Comparison of ENCODE assay signal across 19 cellular contexts in the genomic region with DNA sequence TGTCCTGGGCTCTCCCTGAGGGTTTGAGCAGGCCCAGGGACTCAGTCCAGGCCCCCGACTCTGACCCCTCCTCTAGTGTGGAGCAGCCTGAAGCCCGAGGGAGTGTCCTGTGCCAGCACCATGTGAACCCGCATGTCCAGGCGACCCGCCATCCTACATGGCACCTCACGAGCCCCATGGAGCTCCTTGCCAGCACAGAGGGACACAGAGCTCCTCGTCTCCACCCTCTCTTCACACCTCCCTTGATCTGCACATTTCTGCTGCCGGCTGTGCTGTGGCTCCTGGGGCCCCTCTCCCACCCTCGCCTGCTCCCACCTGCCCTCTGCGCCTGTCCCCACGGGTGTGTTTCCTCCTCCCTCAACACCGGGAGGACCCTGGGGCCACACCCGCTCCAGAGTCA.
A peak's percentile ranks its signal among the peaks of the same experiment; 100 is the strongest.
DNase-seq lines count a peak whose midpoint lies in the region; ATAC-seq and TF ChIP-seq lines count a peak whose summit lies in the region.
"Had no signal": no experiment of that assay in that cellular context is flagged by ENCODE, and none has a peak within 500 bp of the region (broad histone marks: within the 10 kb centered on the region; RNA-seq: fewer than 3 reads in every experiment).

No MANE protein-coding gene starts in this region.

- H3K4me1 ChIP-seq in endodermal cell (ENCODE audit: control insufficient read depth, insufficient read depth, low read length): no peaks in the 10 kb centered on the region
- H3K4me1 ChIP-seq in upper lobe of right lung: no peaks in the 10 kb centered on the region
- no peaks in the 10 kb centered on the region for H3K4me1 ChIP-seq in spleen

- WGBS in endodermal cell (ENCODE audit: insufficient coverage in 1 of 2, insufficient read length in 1 of 2), 2 experiments: 91 to 93% methylated on average over 6 to 13 of the region's 13 CpGs
- 76 to 80% (median 79%) methylated on average over 13 of the region's 13 CpGs for WGBS in spleen, 5 donors

- H3K36me3 ChIP-seq in endodermal cell (ENCODE audit: control insufficient read depth, insufficient read depth, low read length): no peaks in the 10 kb centered on the region
- H3K36me3 ChIP-seq in upper lobe of right lung: no peaks in the 10 kb centered on the region
- H3K36me3 ChIP-seq in spleen: no peaks in the 10 kb centered on the region

- no peak for DNase-seq in stimulated activated naive CD8-positive, alpha-beta T cell treated with anti-CD3 and anti-CD28 coated beads, Interleukin-15, amount 100 ng/mL, for 72 hours
- DNase-seq in stimulated activated naive CD8-positive, alpha-beta T cell treated with anti-CD3 and anti-CD28 coated beads, Interleukin-15, Interleukin-2, amounts not matched to agents 100 U/mL and 50 U/mL, for 24 hours: no peak
- DNase-seq in endodermal cell: peak; percentile 36
- DNase-seq in upper lobe of right lung: no peak
- DNase-seq in spleen: no peak
- DNase-seq: 8988T; C1 segment of cervical spinal cord; CD4-positive, CD25-positive, alpha-beta regulatory T cell; CD8-positive, alpha-beta memory T cell; COR-L47; DMS 273 treated with DMSO at 0.1 percent for 48 hours; DMS53; DND-41; EL; GM23248; HCEC 1CT had no signal

- peak; percentile 10 for ATAC-seq in stimulated activated naive CD8-positive, alpha-beta T cell treated with anti-CD3 and anti-CD28 coated beads, Interleukin-15, amount 100 ng/mL, for 72 hours
- ATAC-seq in stimulated activated naive CD8-positive, alpha-beta T cell treated with anti-CD3 and anti-CD28 coated beads, Interleukin-15, Interleukin-2, amounts not matched to agents 100 U/mL and 50 U/mL, for 24 hours: no peak
- ATAC-seq in upper lobe of right lung (peak; percentile 17), GM19324 (IDR thresholded peaks at IDR 0.05; ENCODE audit: low FRiP score, unreplicated experiment) (no peak), GM18511 (IDR thresholded peaks at IDR 0.05; ENCODE audit: unreplicated experiment) (no peak)
- ATAC-seq: GM12878 had no signal

- peaks cover 12% of the 10 kb centered on the region for H3K4me1 Mint-ChIP-seq in stimulated activated naive CD8-positive, alpha-beta T cell treated with anti-CD3 and anti-CD28 coated beads, Interleukin-15, amount 100 ng/mL, for 72 hours
- peaks cover 4% of the 10 kb centered on the region for H3K4me1 Mint-ChIP-seq in endodermal cell
- H3K4me1 Mint-ChIP-seq: CD4-positive, CD25-positive, alpha-beta regulatory T cell had no signal

- H3K4me3 Mint-ChIP-seq in stimulated activated naive CD8-positive, alpha-beta T cell treated with anti-CD3 and anti-CD28 coated beads, Interleukin-15, amount 100 ng/mL, for 72 hours: no peak overlapping the region
- no peak overlapping the region for H3K4me3 Mint-ChIP-seq in endodermal cell
- H3K4me3 Mint-ChIP-seq: CD4-positive, CD25-positive, alpha-beta regulatory T cell; CD8-positive, alpha-beta memory T cell had no signal

- no peaks in the 10 kb centered on the region for H3K36me3 Mint-ChIP-seq in endodermal cell (ENCODE audit: low read depth)
- H3K36me3 Mint-ChIP-seq: CD4-positive, CD25-positive, alpha-beta regulatory T cell; CD8-positive, alpha-beta memory T cell had no signal

- TF ChIP-seq CTCF in endodermal cell (conservative IDR thresholded peaks at IDR 0.05) (no peak), upper lobe of right lung (IDR thresholded peaks at IDR 0.05) (no peak), spleen (IDR thresholded peaks at IDR 0.05 in 8 of 11, conservative IDR thresholded peaks at IDR 0.05 in 3 of 11) (no peak)

- no peak overlapping the region for H3K27ac Mint-ChIP-seq in stimulated activated naive CD8-positive, alpha-beta T cell treated with anti-CD3 and anti-CD28 coated beads, Interleukin-15, amount 100 ng/mL, for 72 hours
- H3K27ac Mint-ChIP-seq in endodermal cell: no peak overlapping the region

- no peak for TF ChIP-seq POLR2A in spleen (IDR thresholded peaks at IDR 0.05)

- peaks cover 20% of the 10 kb centered on the region for H3K27me3 Mint-ChIP-seq in stimulated activated naive CD8-positive, alpha-beta T cell treated with anti-CD3 and anti-CD28 coated beads, Interleukin-15, amount 100 ng/mL, for 72 hours
- no peaks in the 10 kb centered on the region for H3K27me3 Mint-ChIP-seq in endodermal cell (ENCODE audit: insufficient read depth)
- H3K27me3 Mint-ChIP-seq: CD4-positive, CD25-positive, alpha-beta regulatory T cell had no signal

- H3K9ac ChIP-seq in endodermal cell (ENCODE audit: extremely low read depth, low read length, poor library complexity, severe bottlenecking): no peak overlapping the region
- H3K9ac ChIP-seq: GM23248 had no signal

- H3K4me3 ChIP-seq in endodermal cell (ENCODE audit: low read length): no peak overlapping the region
- H3K4me3 ChIP-seq in upper lobe of right lung: no peak overlapping the region
- H3K4me3 ChIP-seq in spleen: no peak overlapping the region
- H3K4me3 ChIP-seq: GM12878, GM23248 had no signal

- H3K9me3 ChIP-seq in endodermal cell (ENCODE audit: control insufficient read depth, low read length) (no peaks in the 10 kb centered on the region), upper lobe of right lung (no peaks in the 10 kb centered on the region), spleen (no peaks in the 10 kb centered on the region)

- H3K27ac ChIP-seq in endodermal cell (ENCODE audit: low read depth, low read length) (no peak overlapping the region), upper lobe of right lung (no peak overlapping the region), spleen (no peak overlapping the region)
- H3K27ac ChIP-seq: GM23248 had no signal

- intact Hi-C loops in upper lobe of right lung (cut with DNase I) (no loop called here), spleen (cut with DNase I; ENCODE audit: low total_unique reads) (no loop called here)

- H3K9me3 Mint-ChIP-seq in stimulated activated naive CD8-positive, alpha-beta T cell treated with anti-CD3 and anti-CD28 coated beads, Interleukin-15, amount 100 ng/mL, for 72 hours: peaks cover 0 to 6% of the 10 kb centered on the region in 2 donors
- no peaks in the 10 kb centered on the region for H3K9me3 Mint-ChIP-seq in endodermal cell

- H3K27me3 ChIP-seq in endodermal cell (ENCODE audit: control insufficient read depth, insufficient read depth, low read length, poor library complexity, severe bottlenecking): no peaks in the 10 kb centered on the region
- H3K27me3 ChIP-seq in upper lobe of right lung: peaks cover 24% of the 10 kb centered on the region
- peaks cover 0 to 45% (median 0%) of the 10 kb centered on the region in 7 donors for H3K27me3 ChIP-seq in spleen (replicated peaks in 1 of 7)

Comparison
In these comparisons a context has a peak if more than half of its experiments do, and no peak if none do; other contexts are left out.
1. ATAC-seq: peak in stimulated activated naive CD8-positive, alpha-beta T cell treated with anti-CD3 and anti-CD28 coated beads, Interleukin-15, amount 100 ng/mL, for 72 hours (single experiment) and upper lobe of right lung (single experiment); none in stimulated activated naive CD8-positive, alpha-beta T cell treated with anti-CD3 and anti-CD28 coated beads, Interleukin-15, Interleukin-2, amounts not matched to agents 100 U/mL and 50 U/mL, for 24 hours (single experiment), GM19324 (single experiment) and GM18511 (single experiment).